In the genomic region with DNA sequence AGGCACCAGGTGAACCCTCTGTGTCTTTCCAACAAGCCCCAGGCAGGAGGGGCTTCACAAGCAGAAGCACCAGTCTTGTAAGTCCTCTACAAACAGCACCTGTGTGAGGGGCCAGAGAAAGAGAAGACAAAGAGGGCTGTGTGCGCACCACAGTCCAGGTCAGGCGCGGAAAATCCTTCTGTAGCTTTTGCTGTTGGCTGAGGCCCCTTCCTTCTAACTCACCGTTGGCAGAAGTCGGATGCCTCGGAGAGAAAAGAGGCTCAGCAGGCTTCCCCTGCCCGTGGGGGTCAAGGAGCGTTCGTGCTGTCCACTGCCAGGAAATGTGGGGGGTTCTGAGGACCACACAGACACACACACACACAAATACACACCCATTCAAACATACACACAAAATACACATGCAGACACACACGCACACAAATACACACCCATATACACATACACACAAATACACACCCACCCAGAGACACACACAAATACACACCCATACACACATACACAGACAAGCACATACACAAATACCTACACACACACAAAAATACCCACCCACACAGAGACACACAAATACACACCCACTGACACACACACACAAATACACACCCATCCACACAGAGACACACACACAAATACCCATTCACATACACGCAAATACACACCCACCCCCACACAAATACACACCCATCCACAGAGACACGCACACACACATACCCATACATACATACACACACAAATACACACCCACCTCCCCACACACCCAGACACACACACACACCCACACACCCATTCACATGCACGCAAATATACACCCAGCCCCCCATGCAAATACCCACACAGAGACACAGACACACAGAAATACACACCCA, we compare ENCODE assay signal across 16 cellular contexts. TPM values are rescaled to one million over a fixed set of nuclear protein-coding genes. Genes with fewer than 3 reads are reported as not detected.
DNase-seq lines count a peak whose midpoint lies in the region; ATAC-seq, FAIRE-seq and TF ChIP-seq lines count a peak whose summit lies in the region.
"Had no signal": no experiment of that assay in that cellular context is flagged by ENCODE, and none has a peak within 500 bp of the region (broad histone marks: within the 10 kb centered on the region; RNA-seq: fewer than 3 reads in every experiment).

No MANE protein-coding gene starts in this region.

- H3K4me3 ChIP-seq in HEK293 (ENCODE audit: low read depth, low read length) = no peak overlapping the region
- H3K4me3 ChIP-seq in bronchial epithelial cell (ENCODE audit: low read depth, low read length) = no peak overlapping the region
- no peak overlapping the region for H3K4me3 ChIP-seq in trophoblast cell (ENCODE audit: low read depth, low read length)
- H3K4me3 ChIP-seq: ascending aorta, gastroesophageal sphincter had no signal

- no peak overlapping the region for H4K91ac ChIP-seq in trophoblast cell (ENCODE audit: low read depth, low read length)

- CTCF ChIA-PET in HEK293 (lab: Yijun Ruan, JAX) = interaction anchor here (0.7 to 0.9 kb wide), 2 partner anchors 8 to 36 kb away, joined by 3 to 4 read pairs; no protein-coding TSS in a partner anchor

- H2AK5ac ChIP-seq in trophoblast cell (ENCODE audit: low read length) = no peak overlapping the region

- peak overlapping the region; percentile 69 for H3K23ac ChIP-seq in trophoblast cell (ENCODE audit: low read length)

- no peaks in the 10 kb centered on the region for H3K9me3 ChIP-seq in HEK293 (ENCODE audit: control insufficient read depth, insufficient read depth, low read depth, low read length)
- H3K9me3 ChIP-seq in trophoblast cell (ENCODE audit: insufficient read depth, low read depth, low read length) = no peaks in the 10 kb centered on the region
- H3K9me3 ChIP-seq: ascending aorta, gastroesophageal sphincter had no signal

- H3K4me1 ChIP-seq in HEK293 (ENCODE audit: control insufficient read depth, insufficient read depth, low read length) = no peaks in the 10 kb centered on the region
- H3K4me1 ChIP-seq in trophoblast cell (ENCODE audit: control insufficient read depth in 1 of 2, insufficient read depth in 2 of 2, low read length in 2 of 2) = peaks cover 10 to 15% of the 10 kb centered on the region in 2 experiments

- H3K18ac ChIP-seq in trophoblast cell (ENCODE audit: low read length) = no peak overlapping the region

- no peak overlapping the region for H3K14ac ChIP-seq in trophoblast cell (ENCODE audit: low read length)

- H3K9ac ChIP-seq in trophoblast cell (ENCODE audit: low read length) = no peak overlapping the region

- TF ChIP-seq CTCF in HEK293 (tag by site-specific recombination; IDR thresholded peaks at IDR 0.05) = no peak
- no peak for TF ChIP-seq CTCF in bronchial epithelial cell (IDR thresholded peaks at IDR 0.05; ENCODE audit: insufficient read depth, low read length, severe bottlenecking)

- peaks cover 3% of the 10 kb centered on the region for H3K79me1 ChIP-seq in trophoblast cell (ENCODE audit: low read length)

- H3K4me2 ChIP-seq in trophoblast cell (ENCODE audit: low read length) = no peak overlapping the region

- no peak overlapping the region for H2BK120ac ChIP-seq in trophoblast cell (ENCODE audit: insufficient read depth, low read length, poor library complexity)

- no peak overlapping the region for H2BK12ac ChIP-seq in trophoblast cell (ENCODE audit: low read length)

- WGBS in trophoblast cell (ENCODE audit: extremely low coverage, insufficient coverage, insufficient read length) = 100% methylated on average over 2 of the region's 13 CpGs

- H3K27me3 ChIP-seq in bronchial epithelial cell (ENCODE audit: control insufficient read depth, insufficient read depth, low read length) (no peaks in the 10 kb centered on the region), trophoblast cell (ENCODE audit: insufficient read depth, low read length) (no peaks in the 10 kb centered on the region)
- H3K27me3 ChIP-seq: ascending aorta had no signal

- ATAC-seq in HG03108 (IDR thresholded peaks at IDR 0.05; ENCODE audit: unreplicated experiment) = no peak

- no peak overlapping the region for H2BK5ac ChIP-seq in trophoblast cell (ENCODE audit: low read depth, low read length, poor library complexity)

- H3K4ac ChIP-seq in trophoblast cell (ENCODE audit: low read depth, low read length) = no peak overlapping the region

- H2AFZ ChIP-seq in trophoblast cell (ENCODE audit: insufficient read depth, low read length, poor library complexity) = no peak overlapping the region

- H3K79me2 ChIP-seq in trophoblast cell (ENCODE audit: control insufficient read depth, insufficient read depth, low read length, poor library complexity) = no peaks in the 10 kb centered on the region

- DNase-seq in bronchial epithelial cell (ENCODE audit: low read depth) (no peak), trophoblast cell (no peak), NCI-H187 treated with DMSO at 0.1 percent for 48 hours (lab: John Stamatoyannopoulos, UW) (no peak), HCEC 1CT (no peak)
- DNase-seq: activated CD8-positive, alpha-beta memory T cell treated with anti-CD3 and anti-CD28 coated beads for 24 hours; activated effector memory CD4-positive, alpha-beta T cell treated with anti-CD3 and anti-CD28 coated beads, Interleukin-2, amount 50 U/mL, for 16 hours; AML-193; effector CD4-positive, alpha-beta T cell; islet precursor cell; NCI-H1092; NCI-H2227 treated with DMSO at 0.1 percent for 48 hours; stimulated activated CD4-positive, alpha-beta T cell treated with anti-CD3 and anti-CD28 coated beads, Interleukin-4, amount 100 ng/mL, for 1 hour had no signal

- POLR2A ChIA-PET in HEK293 (lab: Yijun Ruan, JAX) = interaction anchor here (0.6 kb wide), 1 partner anchor 15 kb away, joined by 3 read pairs; no protein-coding TSS in a partner anchor

- H4K8ac ChIP-seq in trophoblast cell (ENCODE audit: low read depth, low read length) = no peak overlapping the region

- peak; percentile 47 for FAIRE-seq in bronchial epithelial cell (lab: Jason Lieb, UNC)

- H3K36me3 ChIP-seq in HEK293 (ENCODE audit: control insufficient read depth in 2 of 2, insufficient read depth in 1 of 2, low read length in 2 of 2) = no peaks in the 10 kb centered on the region
- no peaks in the 10 kb centered on the region for H3K36me3 ChIP-seq in bronchial epithelial cell (ENCODE audit: control insufficient read depth, insufficient read depth, low read length)
- no peaks in the 10 kb centered on the region for H3K36me3 ChIP-seq in trophoblast cell (ENCODE audit: control insufficient read depth in 1 of 2, insufficient read depth in 2 of 2, low read length in 2 of 2)
- H3K36me3 ChIP-seq: ascending aorta, gastroesophageal sphincter had no signal

- no peak overlapping the region for H3K27ac ChIP-seq in HEK293 (ENCODE audit: extremely low read depth, low read depth, low read length)
- H3K27ac ChIP-seq in trophoblast cell (ENCODE audit: low read depth, low read length) = no peak overlapping the region
- H3K27ac ChIP-seq: ascending aorta had no signal

- H4K12ac ChIP-seq in trophoblast cell (ENCODE audit: low read depth, low read length) = no peak overlapping the region

TF ChIP-seq in HEK293, 187 proteins besides CTCF, POLR2A, EP300 and RAD21 (continues in another document):
- TF ChIP-seq ZNF560 (tag by site-specific recombination; IDR thresholded peaks at IDR 0.05; ENCODE audit: borderline replicate concordance) (0 out of 2 replicates have a peak, but pooled peaks have one; percentile 10), ZFHX2 (tag by site-specific recombination; conservative IDR thresholded peaks at IDR 0.05) (peak; percentile 97; the same call in 1 of the 2 replicates), HOXC10 (CRISPR knock-in tag; IDR thresholded peaks at IDR 0.05) (no peak), ZNF639 (tag by site-specific recombination; IDR thresholded peaks at IDR 0.05) (peak; percentile 64; the same call in 1 of the 2 replicates), BCL11A (tag by site-specific recombination; IDR thresholded peaks at IDR 0.05; ENCODE audit: low read depth) (no peak), ZFP69B (tag by site-specific recombination; IDR thresholded peaks at IDR 0.05) (0 out of 2 replicates have a peak, but pooled peaks have one; percentile 28), ZNF658 (tag by site-specific recombination; IDR thresholded peaks at IDR 0.05) (0 out of 2 replicates have a peak, but pooled peaks have one; percentile 13), KLF10 (tag by site-specific recombination; IDR thresholded peaks at IDR 0.05) (no peak), REPIN1 (tag by site-specific recombination; IDR thresholded peaks at IDR 0.05; ENCODE audit: low read depth) (no peak), KLF1 (tag by site-specific recombination; IDR thresholded peaks at IDR 0.05) (0 out of 2 replicates have a peak, but pooled peaks have one; percentile 10), ZNF311 (tag by site-specific recombination; IDR thresholded peaks at IDR 0.05; ENCODE audit: borderline replicate concordance) (0 out of 2 replicates have a peak, but pooled peaks have one; percentile 25)
- TF ChIP-seq, protein P1, sequence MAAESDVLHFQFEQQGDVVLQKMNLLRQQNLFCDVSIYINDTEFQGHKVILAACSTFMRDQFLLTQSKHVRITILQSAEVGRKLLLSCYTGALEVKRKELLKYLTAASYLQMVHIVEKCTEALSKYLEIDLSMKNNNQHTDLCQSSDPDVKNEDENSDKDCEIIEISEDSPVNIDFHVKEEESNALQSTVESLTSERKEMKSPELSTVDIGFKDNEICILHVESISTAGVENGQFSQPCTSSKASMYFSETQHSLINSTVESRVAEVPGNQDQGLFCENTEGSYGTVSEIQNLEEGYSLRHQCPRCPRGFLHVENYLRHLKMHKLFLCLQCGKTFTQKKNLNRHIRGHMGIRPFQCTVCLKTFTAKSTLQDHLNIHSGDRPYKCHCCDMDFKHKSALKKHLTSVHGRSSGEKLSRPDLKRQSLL (tag by site-specific recombination; IDR thresholded peaks at IDR 0.05) = no peak

RNA-seq across cellular contexts. Expression of gene ZG16B, which starts 6.8 kb away (rescaled TPM):
- total RNA-seq in bronchial epithelial cell = 0.53 and 0.90 TPM in 2 replicates
- polyA plus RNA-seq in trophoblast cell (2013) = not detected in 2 replicates
- total RNA-seq: ascending aorta had no signal

RNA-seq across cellular contexts. Expression of gene PRSS21, which starts 19.8 kb away (rescaled TPM):
- 2.8 and 4.5 TPM in 2 replicates for total RNA-seq in bronchial epithelial cell
- not detected in 2 replicates for polyA plus RNA-seq in trophoblast cell (2013)
- total RNA-seq: ascending aorta, gastroesophageal sphincter had no signal

RNA-seq across cellular contexts. Expression of gene PRSS22, which starts 21.1 kb away (rescaled TPM):
- 9.2 and 16.9 TPM in 2 replicates for total RNA-seq in bronchial epithelial cell
- polyA plus RNA-seq in trophoblast cell (2013) = 1.9 and 2.0 TPM in 2 replicates
- total RNA-seq: ascending aorta had no signal

RNA-seq across cellular contexts. Expression of gene PRSS41, which starts 38.6 kb away (rescaled TPM):
- not detected in 2 replicates for total RNA-seq in bronchial epithelial cell
- polyA plus RNA-seq in trophoblast cell (2013) = not detected in 2 replicates
- total RNA-seq: ascending aorta, gastroesophageal sphincter had no signal

RNA-seq across cellular contexts. Expression of gene FLYWCH2, which starts 46.1 kb away (rescaled TPM):
- 63.7 and 76.0 TPM in 2 replicates for total RNA-seq in bronchial epithelial cell
- 10.0 and 10.5 TPM in 2 replicates for polyA plus RNA-seq in trophoblast cell (2013)
